ENCODE assay signal across 7 cellular contexts in the genomic region with DNA sequence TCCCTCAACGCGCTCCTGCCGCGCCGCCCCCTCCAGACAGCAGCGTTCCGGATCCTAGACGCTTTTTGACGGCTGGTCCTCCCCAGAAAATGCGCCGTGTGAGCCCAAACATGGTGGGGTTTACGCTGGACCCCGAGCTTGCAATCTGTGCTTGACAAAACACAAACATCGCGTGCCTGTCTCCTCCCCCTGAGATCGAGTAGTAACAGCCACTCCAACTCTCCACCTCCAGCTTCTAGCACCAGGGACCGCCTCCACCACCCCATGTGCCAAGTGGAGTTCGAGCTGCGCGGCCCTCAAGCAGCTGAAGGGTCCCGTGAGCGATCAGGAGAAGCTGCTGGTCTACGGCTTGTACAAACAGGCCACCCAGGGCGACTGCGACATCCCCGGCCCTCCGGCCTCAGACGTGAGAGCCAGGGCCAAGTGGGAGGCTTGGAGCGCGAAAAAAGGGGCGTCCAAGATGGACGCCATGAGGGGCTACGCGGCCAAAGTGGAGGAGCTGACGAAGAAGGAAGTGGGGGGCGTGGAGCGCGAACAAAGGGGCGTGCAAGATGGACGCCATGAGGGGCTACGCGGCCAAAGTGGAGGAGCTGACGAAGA. TPM values are rescaled to one million over a fixed set of nuclear protein-coding genes. Genes with fewer than 3 reads are reported as not detected.
A peak's percentile ranks its signal among the peaks of the same experiment; 100 is the strongest.
DNase-seq lines count a peak whose midpoint lies in the region; ATAC-seq, FAIRE-seq and TF ChIP-seq lines count a peak whose summit lies in the region.

No MANE protein-coding gene starts in this region.

- peaks cover 51% of the 10 kb centered on the region for H3K36me3 Mint-ChIP-seq in WTC11
- H3K36me3 Mint-ChIP-seq in natural killer cell treated with Interleukin-12 subunit alpha and Interleukin-12 subunit beta and Interleukin-15 and Interleukin-18, amount 100 ng/mL, for 72 hours = peaks cover 14% of the 10 kb centered on the region

- H3K27me3 Mint-ChIP-seq in WTC11 (ENCODE audit: low read depth) = no peaks in the 10 kb centered on the region
- no peaks in the 10 kb centered on the region for H3K27me3 Mint-ChIP-seq in natural killer cell treated with Interleukin-12 subunit alpha and Interleukin-12 subunit beta and Interleukin-15 and Interleukin-18, amount 100 ng/mL, for 72 hours

- CTCF ChIA-PET in WTC11 (lab: Charles Lee) = interaction anchor here (0.5 to 1.5 kb wide), 16 partner anchors 10 to 341 kb away, joined by 3 to 10 read pairs (median 4); partner anchors contain the start of genes NXN, TIMM22 and VPS53

- FAIRE-seq in RCC 7860 (lab: Jason Lieb, UNC) = no peak

- H3K4me1 Mint-ChIP-seq in WTC11 = peaks cover 25% of the 10 kb centered on the region
- H3K4me1 Mint-ChIP-seq in natural killer cell treated with Interleukin-12 subunit alpha and Interleukin-12 subunit beta and Interleukin-15 and Interleukin-18, amount 100 ng/mL, for 72 hours (ENCODE audit: low read depth in 2 of 2) = peaks cover 38 to 42% of the 10 kb centered on the region in 2 donors

- peak overlapping the region; percentile 84 for H3K4me3 Mint-ChIP-seq in WTC11
- H3K4me3 Mint-ChIP-seq in natural killer cell treated with Interleukin-12 subunit alpha and Interleukin-12 subunit beta and Interleukin-15 and Interleukin-18, amount 100 ng/mL, for 72 hours = peak overlapping the region; percentile 96

- POLR2A ChIA-PET in WTC11 (lab: Charles Lee) = no interaction called here

- H3K27ac ChIP-seq in HL-60 (replicated peaks) = peak overlapping the region; percentile 84

- peaks cover 33% of the 10 kb centered on the region for H3K9me3 Mint-ChIP-seq in WTC11
- H3K9me3 Mint-ChIP-seq in natural killer cell treated with Interleukin-12 subunit alpha and Interleukin-12 subunit beta and Interleukin-15 and Interleukin-18, amount 100 ng/mL, for 72 hours = peaks cover 4% of the 10 kb centered on the region

- H3K27me3 ChIP-seq in HL-60 (ENCODE audit: insufficient read depth, poor library complexity, severe bottlenecking) = no peaks in the 10 kb centered on the region

- DNase-seq in GM10266 (ENCODE audit: extremely low spot score) = peak; percentile 40
- no peak for DNase-seq in HL-60 (ENCODE audit: low read depth in 1 of 2, low spot score in 1 of 2)
- peak; percentile 40 for DNase-seq in WTC11 (ENCODE audit: low spot score)
- DNase-seq in fibroblast of peridontal ligament (ENCODE audit: extremely low read depth) = peak; percentile 57
- DNase-seq in natural killer cell treated with Interleukin-12 subunit alpha and Interleukin-12 subunit beta and Interleukin-15 and Interleukin-18, amount 100 ng/mL, for 72 hours (ENCODE audit: low spot score) = no peak
- DNase-seq in RCC 7860 (ENCODE audit: low spot score) = no peak

- peak overlapping the region; percentile 57 for H3K4me3 ChIP-seq in HL-60 (replicated peaks; ENCODE audit: insufficient read depth, low read length)

- ATAC-seq in WTC11 (peak; percentile 37), HG02588 (IDR thresholded peaks at IDR 0.05; ENCODE audit: unreplicated experiment) (no peak)
- ATAC-seq in natural killer cell treated with Interleukin-12 subunit alpha and Interleukin-12 subunit beta and Interleukin-15 and Interleukin-18, amount 100 ng/mL, for 72 hours = no peak

- TF ChIP-seq CTCF in GM10266 (IDR thresholded peaks at IDR 0.05; ENCODE audit: control insufficient read depth, insufficient read depth, low read depth, missing control alignments) (no peak), HL-60 (IDR thresholded peaks at IDR 0.05; ENCODE audit: insufficient read depth, low read length) (no peak), WTC11 (IDR thresholded peaks at IDR 0.05) (no peak)

- peak overlapping the region; percentile 94 for H3K27ac Mint-ChIP-seq in WTC11
- H3K27ac Mint-ChIP-seq in natural killer cell treated with Interleukin-12 subunit alpha and Interleukin-12 subunit beta and Interleukin-15 and Interleukin-18, amount 100 ng/mL, for 72 hours = peak overlapping the region; percentile 83 to 87

TF ChIP-seq in WTC11, 78 proteins besides CTCF, POLR2A, EP300 and RAD21:
- TF ChIP-seq TP53 (CRISPR knock-in tag; IDR thresholded peaks at IDR 0.05) = 0 out of 2 replicates have a peak, but pooled peaks have one; percentile 38
- TF ChIP-seq, protein P1, sequence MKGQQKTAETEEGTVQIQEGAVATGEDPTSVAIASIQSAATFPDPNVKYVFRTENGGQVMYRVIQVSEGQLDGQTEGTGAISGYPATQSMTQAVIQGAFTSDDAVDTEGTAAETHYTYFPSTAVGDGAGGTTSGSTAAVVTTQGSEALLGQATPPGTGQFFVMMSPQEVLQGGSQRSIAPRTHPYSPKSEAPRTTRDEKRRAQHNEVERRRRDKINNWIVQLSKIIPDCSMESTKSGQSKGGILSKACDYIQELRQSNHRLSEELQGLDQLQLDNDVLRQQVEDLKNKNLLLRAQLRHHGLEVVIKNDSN (CRISPR knock-in tag; IDR thresholded peaks at IDR 0.05) = 0 out of 2 replicates have a peak, but pooled peaks have one; percentile 30
- TF ChIP-seq MAX (CRISPR knock-in tag; IDR thresholded peaks at IDR 0.05) = no peak; the same call in none of the 2 replicates
- TF ChIP-seq, protein P2, sequence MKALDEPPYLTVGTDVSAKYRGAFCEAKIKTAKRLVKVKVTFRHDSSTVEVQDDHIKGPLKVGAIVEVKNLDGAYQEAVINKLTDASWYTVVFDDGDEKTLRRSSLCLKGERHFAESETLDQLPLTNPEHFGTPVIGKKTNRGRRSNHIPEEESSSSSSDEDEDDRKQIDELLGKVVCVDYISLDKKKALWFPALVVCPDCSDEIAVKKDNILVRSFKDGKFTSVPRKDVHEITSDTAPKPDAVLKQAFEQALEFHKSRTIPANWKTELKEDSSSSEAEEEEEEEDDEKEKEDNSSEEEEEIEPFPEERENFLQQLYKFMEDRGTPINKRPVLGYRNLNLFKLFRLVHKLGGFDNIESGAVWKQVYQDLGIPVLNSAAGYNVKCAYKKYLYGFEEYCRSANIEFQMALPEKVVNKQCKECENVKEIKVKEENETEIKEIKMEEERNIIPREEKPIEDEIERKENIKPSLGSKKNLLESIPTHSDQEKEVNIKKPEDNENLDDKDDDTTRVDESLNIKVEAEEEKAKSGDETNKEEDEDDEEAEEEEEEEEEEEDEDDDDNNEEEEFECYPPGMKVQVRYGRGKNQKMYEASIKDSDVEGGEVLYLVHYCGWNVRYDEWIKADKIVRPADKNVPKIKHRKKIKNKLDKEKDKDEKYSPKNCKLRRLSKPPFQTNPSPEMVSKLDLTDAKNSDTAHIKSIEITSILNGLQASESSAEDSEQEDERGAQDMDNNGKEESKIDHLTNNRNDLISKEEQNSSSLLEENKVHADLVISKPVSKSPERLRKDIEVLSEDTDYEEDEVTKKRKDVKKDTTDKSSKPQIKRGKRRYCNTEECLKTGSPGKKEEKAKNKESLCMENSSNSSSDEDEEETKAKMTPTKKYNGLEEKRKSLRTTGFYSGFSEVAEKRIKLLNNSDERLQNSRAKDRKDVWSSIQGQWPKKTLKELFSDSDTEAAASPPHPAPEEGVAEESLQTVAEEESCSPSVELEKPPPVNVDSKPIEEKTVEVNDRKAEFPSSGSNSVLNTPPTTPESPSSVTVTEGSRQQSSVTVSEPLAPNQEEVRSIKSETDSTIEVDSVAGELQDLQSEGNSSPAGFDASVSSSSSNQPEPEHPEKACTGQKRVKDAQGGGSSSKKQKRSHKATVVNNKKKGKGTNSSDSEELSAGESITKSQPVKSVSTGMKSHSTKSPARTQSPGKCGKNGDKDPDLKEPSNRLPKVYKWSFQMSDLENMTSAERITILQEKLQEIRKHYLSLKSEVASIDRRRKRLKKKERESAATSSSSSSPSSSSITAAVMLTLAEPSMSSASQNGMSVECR (CRISPR knock-in tag; IDR thresholded peaks at IDR 0.05; ENCODE audit: borderline replicate concordance) = peak; percentile 64; the same call in 1 of the 2 replicates

RNA-seq across cellular contexts. Expression of gene GEMIN4, which starts 0.7 kb away (rescaled TPM):
- 39.9 to 48.4 TPM (median 42.1 TPM) in 3 replicates for total RNA-seq in WTC11 (2021)
- 10 to 100 TPM; 34.2 to 58.4 TPM for total RNA-seq in natural killer cell treated with Interleukin-12 subunit alpha and Interleukin-12 subunit beta and Interleukin-15 and Interleukin-18, amount 100 ng/mL, for 72 hours

RNA-seq across cellular contexts. Expression of gene TLCD3A, which starts 20.3 kb away (rescaled TPM):
- 21.6 to 24.9 TPM (median 23.4 TPM) in 3 replicates for total RNA-seq in WTC11 (2021)
- total RNA-seq in natural killer cell treated with Interleukin-12 subunit alpha and Interleukin-12 subunit beta and Interleukin-15 and Interleukin-18, amount 100 ng/mL, for 72 hours = 10 to 100 TPM; 15.5 to 17.8 TPM

RNA-seq across cellular contexts. Expression of gene GLOD4, which starts 29.4 kb away (rescaled TPM):
- 69.0 to 73.3 TPM (median 69.1 TPM) in 3 replicates for total RNA-seq in WTC11 (2021)
- 10 to 100 TPM; 52.9 to 62.5 TPM for total RNA-seq in natural killer cell treated with Interleukin-12 subunit alpha and Interleukin-12 subunit beta and Interleukin-15 and Interleukin-18, amount 100 ng/mL, for 72 hours

RNA-seq across cellular contexts. Expression of gene MRM3, which starts 29.4 kb away (rescaled TPM):
- 23.1 to 25.0 TPM (median 24.3 TPM) in 3 replicates for total RNA-seq in WTC11 (2021)
- 10 to 100 TPM; 23.5 to 36.6 TPM for total RNA-seq in natural killer cell treated with Interleukin-12 subunit alpha and Interleukin-12 subunit beta and Interleukin-15 and Interleukin-18, amount 100 ng/mL, for 72 hours

RNA-seq across cellular contexts. Expression of gene VPS53, which starts 38.1 kb away (rescaled TPM):
- 44.5 to 55.6 TPM (median 49.8 TPM) in 3 replicates for total RNA-seq in WTC11 (2021)
- 100 to 1,000 TPM in 1 of 2 donors, 10 to 100 TPM in 1; 76.7 to 102 TPM for total RNA-seq in natural killer cell treated with Interleukin-12 subunit alpha and Interleukin-12 subunit beta and Interleukin-15 and Interleukin-18, amount 100 ng/mL, for 72 hours

Comparison
In these comparisons a context has a peak if more than half of its experiments do, and no peak if none do; other contexts are left out.
1. DNase-seq: peak in GM10266 (single experiment), WTC11 (single experiment) and fibroblast of peridontal ligament (single experiment); none in HL-60 (0 of 2), natural killer cell treated with Interleukin-12 subunit alpha and Interleukin-12 subunit beta and Interleukin-15 and Interleukin-18, amount 100 ng/mL, for 72 hours (single experiment) and RCC 7860 (single experiment).